Comparison of ENCODE assay signal across 8 cellular contexts in the genomic region with DNA sequence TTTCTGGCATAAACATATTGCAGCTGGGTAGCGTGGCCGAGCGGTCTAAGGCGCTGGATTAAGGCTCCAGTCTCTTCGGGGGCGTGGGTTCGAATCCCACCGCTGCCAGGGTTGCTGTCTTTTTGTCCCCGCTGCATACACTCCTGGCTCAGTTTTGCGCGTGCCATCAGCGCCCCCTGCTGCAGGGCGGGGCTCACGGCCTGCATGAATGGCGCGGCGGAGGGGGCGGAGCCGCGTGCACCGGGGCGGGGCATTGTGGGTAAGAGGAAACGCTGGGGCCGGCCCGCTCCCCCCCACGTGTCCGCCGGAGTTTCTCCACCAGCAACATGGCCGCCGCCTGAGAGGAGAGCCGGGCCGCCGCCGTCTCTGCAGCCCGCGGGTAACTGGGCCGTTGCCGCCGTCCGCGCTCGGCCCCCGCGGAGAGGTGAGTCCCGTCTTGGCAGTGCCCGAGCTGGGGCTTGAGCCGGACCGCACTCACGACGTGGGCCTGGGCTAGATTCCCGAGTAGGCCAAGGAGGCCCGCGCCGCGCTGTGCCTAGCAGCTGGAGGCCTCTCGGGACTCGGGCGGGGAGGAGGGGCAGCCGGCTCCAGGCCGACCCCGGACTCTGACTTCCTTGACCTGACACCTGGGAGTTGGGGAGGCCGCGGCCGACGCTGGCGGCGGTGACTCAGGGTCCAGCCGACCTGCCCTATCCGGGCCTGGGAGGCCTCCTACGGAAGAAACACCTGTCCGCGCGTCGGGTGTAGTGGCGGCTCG. TPM values are rescaled to one million over a fixed set of nuclear protein-coding genes. Genes with fewer than 3 reads are reported as not detected.
DNase-seq lines count a peak whose midpoint lies in the region; ATAC-seq, FAIRE-seq and TF ChIP-seq lines count a peak whose summit lies in the region.

A gene with protein sequence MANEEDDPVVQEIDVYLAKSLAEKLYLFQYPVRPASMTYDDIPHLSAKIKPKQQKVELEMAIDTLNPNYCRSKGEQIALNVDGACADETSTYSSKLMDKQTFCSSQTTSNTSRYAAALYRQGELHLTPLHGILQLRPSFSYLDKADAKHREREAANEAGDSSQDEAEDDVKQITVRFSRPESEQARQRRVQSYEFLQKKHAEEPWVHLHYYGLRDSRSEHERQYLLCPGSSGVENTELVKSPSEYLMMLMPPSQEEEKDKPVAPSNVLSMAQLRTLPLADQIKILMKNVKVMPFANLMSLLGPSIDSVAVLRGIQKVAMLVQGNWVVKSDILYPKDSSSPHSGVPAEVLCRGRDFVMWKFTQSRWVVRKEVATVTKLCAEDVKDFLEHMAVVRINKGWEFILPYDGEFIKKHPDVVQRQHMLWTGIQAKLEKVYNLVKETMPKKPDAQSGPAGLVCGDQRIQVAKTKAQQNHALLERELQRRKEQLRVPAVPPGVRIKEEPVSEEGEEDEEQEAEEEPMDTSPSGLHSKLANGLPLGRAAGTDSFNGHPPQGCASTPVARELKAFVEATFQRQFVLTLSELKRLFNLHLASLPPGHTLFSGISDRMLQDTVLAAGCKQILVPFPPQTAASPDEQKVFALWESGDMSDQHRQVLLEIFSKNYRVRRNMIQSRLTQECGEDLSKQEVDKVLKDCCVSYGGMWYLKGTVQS (plus strand): TSS at position 296 of the 757 bp plus-strand sequence. CDS start 5,560 bp downstream, outside the sequence.

- ATAC-seq in HG03457 (IDR thresholded peaks at IDR 0.05; ENCODE audit: unreplicated experiment) (peak; percentile 73), left colon (peak; percentile 89)

- H3K36me3 ChIP-seq in BLaER1 (peaks cover 23% of the 10 kb centered on the region), colonic mucosa (no peaks in the 10 kb centered on the region)

- no peaks in the 10 kb centered on the region for H3K27me3 ChIP-seq in BLaER1
- no peaks in the 10 kb centered on the region for H3K27me3 ChIP-seq in colonic mucosa

- peak within 1 kb of the TSS; percentile 93 for H3K9ac ChIP-seq in BLaER1
- H3K9ac ChIP-seq in colonic mucosa (ENCODE audit: low read depth in 2 of 2, low read length in 2 of 2) = peak within 1 kb of the TSS; percentile 82 to 88

- peak within 1 kb of the TSS; percentile 94 for H3K27ac ChIP-seq in BLaER1
- H3K27ac ChIP-seq in colonic mucosa = peak within 1 kb of the TSS; percentile 92

- TF ChIP-seq CTCF in colonic mucosa (IDR thresholded peaks at IDR 0.05) = peak; percentile 91

- H3K4me1 ChIP-seq in BLaER1 (peaks cover 41% of the 10 kb centered on the region), colonic mucosa (no peaks in the 10 kb centered on the region)

- DNase-seq in GM19239 (ENCODE audit: insufficient read length, low spot score) (peak; percentile 86), NCI-H524 treated with DMSO at 0.1 percent for 48 hours (lab: John Stamatoyannopoulos, UW) (peak; percentile 79), colonic mucosa (peak; percentile 100), left colon (peak; percentile 96 to 100)
- peak; percentile 100 for DNase-seq in activated CD4-positive, alpha-beta T cell treated with anti-CD3 and anti-CD28 coated beads for 48 hours
- peak; percentile 99 for DNase-seq in stimulated activated CD4-positive, alpha-beta T cell treated with anti-CD3 and anti-CD28 coated beads, Interleukin-1b, Interleukin-23, amount 100 ng/mL, for 48 hours

- H4K20me1 ChIP-seq in BLaER1 = peaks cover 50% of the 10 kb centered on the region

- H3K9me3 ChIP-seq in BLaER1 (no peaks in the 10 kb centered on the region), colonic mucosa (no peaks in the 10 kb centered on the region)

- no peak for FAIRE-seq in GM19239 (lab: Jason Lieb, UNC)

- H3K4me3 ChIP-seq in BLaER1 (peak within 1 kb of the TSS; percentile 97), colonic mucosa (peak within 1 kb of the TSS; percentile 98)

- intact Hi-C loops in colonic mucosa (cut with DNase I) = loop anchor here (2.0 to 10.0 kb wide), 3 partner anchors 64 to 292 kb away; a partner anchor contains a TSS
- intact Hi-C loops in left colon (cut with DNase I, micrococcal nuclease) = loop anchor here (5.0 to 10.0 kb wide), 3 partner anchors 92 to 290 kb away; a partner anchor contains a TSS

- H3K4me2 ChIP-seq in BLaER1 = peak within 1 kb of the TSS; percentile 89

RNA-seq across cellular contexts. Expression of the gene that starts here (rescaled TPM):
- total RNA-seq in colonic mucosa = 10 to 100 TPM; 34.4 to 43.4 TPM
- total RNA-seq in left colon = 10 to 100 TPM; 37.0 to 44.8 TPM

Comparison
In these comparisons a context has a peak if more than half of its experiments do, and no peak if none do; other contexts are left out.
1. Peak in every context shown above with its lines: DNase-seq, ATAC-seq, H3K4me3 ChIP-seq and H3K27ac ChIP-seq.